3 cellular contexts compared by ENCODE assay signal in the genomic region with DNA sequence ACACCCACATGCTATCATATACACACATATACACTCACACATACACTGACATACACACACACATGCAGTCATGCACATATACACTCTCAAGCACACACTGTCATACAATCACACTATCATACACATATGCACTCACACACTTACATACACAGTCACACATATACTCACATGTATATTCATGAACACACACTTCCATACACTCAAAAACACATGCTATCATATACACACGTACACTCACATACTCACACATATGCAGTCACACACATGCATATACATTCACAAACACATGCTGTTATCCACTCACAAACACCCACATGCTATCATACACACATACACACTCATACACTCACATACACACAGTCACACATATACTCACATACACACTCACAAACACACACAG.
TF ChIP-seq lines count a peak whose summit lies in the region.

No MANE protein-coding gene starts in this region.

TF ChIP-seq in HepG2, 621 proteins besides CTCF, POLR2A, EP300 and RAD21:
- TF ChIP-seq RAD51 (IDR thresholded peaks at IDR 0.05; ENCODE audit: borderline replicate concordance): peak; percentile 1; the same call in 1 of the 2 replicates
- no peak for TF ChIP-seq ZNF710 (CRISPR knock-in tag; IDR thresholded peaks at IDR 0.05; ENCODE audit: borderline replicate concordance)
- TF ChIP-seq MNT (IDR thresholded peaks at IDR 0.05): peak; percentile 97
- TF ChIP-seq ZNF577 (CRISPR knock-in tag; IDR thresholded peaks at IDR 0.05; ENCODE audit: borderline replicate concordance, low read depth): no peak

TF ChIP-seq in IMR-90, 13 proteins besides CTCF, POLR2A, EP300 and RAD21:
- TF ChIP-seq SMC3 (IDR thresholded peaks at IDR 0.05; ENCODE audit: low read depth, low read length): no peak
- no peak for TF ChIP-seq BHLHE40 (IDR thresholded peaks at IDR 0.05; ENCODE audit: low read depth, low read length)
- no peak for TF ChIP-seq MAFK (IDR thresholded peaks at IDR 0.05; ENCODE audit: low read depth, low read length)
- no peak for TF ChIP-seq CHD1 (IDR thresholded peaks at IDR 0.05; ENCODE audit: low read depth, low read length)
- no peak for TF ChIP-seq FOS (IDR thresholded peaks at IDR 0.05; ENCODE audit: low read depth, low read length)

TF ChIP-seq in H1, 55 proteins besides CTCF, POLR2A, EP300 and RAD21:
- TF ChIP-seq ASH2L (IDR thresholded peaks at IDR 0.05; ENCODE audit: low read length) (no peak), YY1 (IDR thresholded peaks at IDR 0.05; ENCODE audit: low read depth, low read length) (no peak), SAP30 (IDR thresholded peaks at IDR 0.05; ENCODE audit: insufficient read depth, insufficient replicate concordance, low read length) (no peak)
TF ChIP-seq in H1: peak in this region for 0.
